In genomic region chr5:32129074-32129598, GRCh38 we compare ENCODE assay signal across 18 cellular contexts. TPM values are rescaled to one million over a fixed set of nuclear protein-coding genes. Genes with fewer than 3 reads are reported as not detected.
DNase-seq lines count a peak whose midpoint lies in the region; ATAC-seq, FAIRE-seq and TF ChIP-seq lines count a peak whose summit lies in the region.
"Had no signal": no experiment of that assay in that cellular context is flagged by ENCODE, and none has a peak within 500 bp of the region (broad histone marks: within the 10 kb centered on the region; RNA-seq: fewer than 3 reads in every experiment).

No MANE protein-coding gene starts in this region.

- peaks cover 42 to 92% of the 10 kb centered on the region in 2 donors for H3K4me1 Mint-ChIP-seq in immature natural killer cell
- H3K4me1 Mint-ChIP-seq in stimulated activated naive B cell treated with anti-CD40 and anti-IgM and Interleukin-4, amounts not matched to agents 10 μg/mL and 1 μg/mL and 100 μg/mL, for 72 hours = peaks cover 9 to 19% of the 10 kb centered on the region in 2 donors
- H3K4me1 Mint-ChIP-seq in naive thymus-derived CD8-positive, alpha-beta T cell = peaks cover 13 to 42% (median 38%) of the 10 kb centered on the region in 4 donors

- no peak for TF ChIP-seq CTCF in esophagus muscularis mucosa (IDR thresholded peaks at IDR 0.05)

- 73% methylated on average over 7 of the region's 7 CpGs for WGBS in esophagus muscularis mucosa

- no peak for TF ChIP-seq EP300 in esophagus muscularis mucosa (IDR thresholded peaks at IDR 0.05)

- ATAC-seq in GM18868 (IDR thresholded peaks at IDR 0.05; ENCODE audit: unreplicated experiment) = peak; percentile 56
- no peak for ATAC-seq in stimulated activated naive B cell treated with anti-CD40 and anti-IgM and Interleukin-4, amounts not matched to agents 10 μg/mL and 1 μg/mL and 100 μg/mL, for 72 hours (replicated peaks)
- no peak for ATAC-seq in naive thymus-derived CD8-positive, alpha-beta T cell
- ATAC-seq: esophagus mucosa had no signal

- H3K4me3 Mint-ChIP-seq in immature natural killer cell = peak overlapping the region in 2 of 5 donors; percentile 40 to 75
- H3K4me3 Mint-ChIP-seq in stimulated activated naive B cell treated with anti-CD40 and anti-IgM and Interleukin-4, amounts not matched to agents 10 μg/mL and 1 μg/mL and 100 μg/mL, for 72 hours = no peak overlapping the region
- H3K4me3 Mint-ChIP-seq in naive thymus-derived CD8-positive, alpha-beta T cell = peak overlapping the region in 1 of 10 donors; percentile 4
- H3K4me3 Mint-ChIP-seq: activated T-helper 1 cell treated with anti-CD3 and anti-CD28 coated beads, Interleukin-12 subunit alpha, Interleukin-12 subunit beta, Interleukin-2, Interleukin-4 antibody, amounts not matched to agents 30 ng/mL and 10 ng/mL and 1 ng/mL, durations not matched to agents 14 hours and 24 hours and 36 hours; B cell had no signal

- peak overlapping the region in 2 of 4 donors; percentile 11 to 22 for H3K27ac ChIP-seq in esophagus muscularis mucosa (replicated peaks in 1 of 4)
- H3K27ac ChIP-seq: cardiac muscle cell, PC-9 had no signal

- H3K9me3 Mint-ChIP-seq in immature natural killer cell = no peaks in the 10 kb centered on the region
- no peaks in the 10 kb centered on the region for H3K9me3 Mint-ChIP-seq in stimulated activated naive B cell treated with anti-CD40 and anti-IgM and Interleukin-4, amounts not matched to agents 10 μg/mL and 1 μg/mL and 100 μg/mL, for 72 hours
- no peaks in the 10 kb centered on the region for H3K9me3 Mint-ChIP-seq in naive thymus-derived CD8-positive, alpha-beta T cell
- H3K9me3 Mint-ChIP-seq: activated T-helper 1 cell treated with anti-CD3 and anti-CD28 coated beads, Interleukin-12 subunit alpha, Interleukin-12 subunit beta, Interleukin-2, Interleukin-4 antibody, amounts not matched to agents 30 ng/mL and 10 ng/mL and 1 ng/mL, durations not matched to agents 14 hours and 24 hours and 36 hours had no signal

- H3K4me1 ChIP-seq in esophagus muscularis mucosa = peaks cover 33 to 84% (median 74%) of the 10 kb centered on the region in 4 donors

- H3K36me3 ChIP-seq in esophagus muscularis mucosa = peaks cover 0 to 36% (median 12%) of the 10 kb centered on the region in 4 donors

- peak; percentile 31 for FAIRE-seq in RCC 7860 (lab: Jason Lieb, UNC)

- H3K9me3 ChIP-seq in esophagus muscularis mucosa = no peaks in the 10 kb centered on the region
- H3K9me3 ChIP-seq: left ventricle myocardium inferior had no signal

- POLR2A ChIA-PET in naive thymus-derived CD8-positive, alpha-beta T cell (lab: Charles Lee) = no interaction called here

- H3K27me3 ChIP-seq in esophagus muscularis mucosa = no peaks in the 10 kb centered on the region
- H3K27me3 ChIP-seq: cardiac muscle cell had no signal

- H3K4me3 ChIP-seq in esophagus muscularis mucosa = no peak overlapping the region
- H3K4me3 ChIP-seq: cardiac muscle cell, left ventricle myocardium inferior, PC-9 had no signal

- H3K27ac Mint-ChIP-seq in immature natural killer cell = peak overlapping the region in 5 of 6 donors; percentile 25 to 73 (median 64)
- peak overlapping the region; percentile 9 for H3K27ac Mint-ChIP-seq in stimulated activated naive B cell treated with anti-CD40 and anti-IgM and Interleukin-4, amounts not matched to agents 10 μg/mL and 1 μg/mL and 100 μg/mL, for 72 hours
- H3K27ac Mint-ChIP-seq in naive thymus-derived CD8-positive, alpha-beta T cell = peak overlapping the region in 1 of 10 donors; percentile 11
- H3K27ac Mint-ChIP-seq: B cell had no signal

- intact Hi-C loops in esophagus muscularis mucosa (cut with DNase I) = no loop called here

- no peak for TF ChIP-seq POLR2A in esophagus muscularis mucosa (IDR thresholded peaks at IDR 0.05; ENCODE audit: low read depth)

- DNase-seq in RCC 7860 (ENCODE audit: low spot score) (no peak), immature natural killer cell (no peak), SW 1271 (lab: John Stamatoyannopoulos, UW) (no peak), esophagus muscularis mucosa (ENCODE audit: extremely low spot score) (no peak), NCI-H2029 (lab: John Stamatoyannopoulos, UW) (no peak)
- no peak for DNase-seq in stimulated activated naive B cell treated with anti-CD40 and anti-IgM and Interleukin-4, amounts not matched to agents 10 μg/mL and 1 μg/mL and 100 μg/mL, for 72 hours
- DNase-seq in naive thymus-derived CD8-positive, alpha-beta T cell = no peak
- DNase-seq: amniotic stem cell, left ventricle myocardium inferior, NCI-H1436, NCI-H748 treated with DMSO at 0.1 percent for 48 hours, PC-9, T-helper 9 cell had no signal

- H3K36me3 Mint-ChIP-seq in immature natural killer cell = peaks cover 7 to 12% (median 9%) of the 10 kb centered on the region in 3 donors
- H3K36me3 Mint-ChIP-seq in stimulated activated naive B cell treated with anti-CD40 and anti-IgM and Interleukin-4, amounts not matched to agents 10 μg/mL and 1 μg/mL and 100 μg/mL, for 72 hours = peaks cover 43 to 55% of the 10 kb centered on the region in 2 donors
- peaks cover 0 to 76% (median 20%) of the 10 kb centered on the region in 3 donors for H3K36me3 Mint-ChIP-seq in naive thymus-derived CD8-positive, alpha-beta T cell

- peaks cover 0 to 2% (median 0%) of the 10 kb centered on the region in 3 donors for H3K27me3 Mint-ChIP-seq in immature natural killer cell (ENCODE audit: low read depth in 3 of 3)
- no peaks in the 10 kb centered on the region for H3K27me3 Mint-ChIP-seq in stimulated activated naive B cell treated with anti-CD40 and anti-IgM and Interleukin-4, amounts not matched to agents 10 μg/mL and 1 μg/mL and 100 μg/mL, for 72 hours
- no peaks in the 10 kb centered on the region for H3K27me3 Mint-ChIP-seq in naive thymus-derived CD8-positive, alpha-beta T cell
- H3K27me3 Mint-ChIP-seq: B cell had no signal

RNA-seq across cellular contexts. Expression of gene GOLPH3, which starts 45.0 kb away (rescaled TPM):
- polyA plus RNA-seq in immature natural killer cell = 100 to 1,000 TPM; 109 to 128 (median 125) TPM
- 100 to 1,000 TPM; 149 to 277 (median 187) TPM for total RNA-seq in esophagus muscularis mucosa
- total RNA-seq in naive thymus-derived CD8-positive, alpha-beta T cell = 10 to 100 TPM; 63.7 to 65.7 TPM
- polyA plus RNA-seq in naive thymus-derived CD8-positive, alpha-beta T cell = 10 to 100 TPM; 64.0 to 88.0 (median 74.3) TPM
